Comparison of ENCODE assay signal across 8 cellular contexts in the genomic region with DNA sequence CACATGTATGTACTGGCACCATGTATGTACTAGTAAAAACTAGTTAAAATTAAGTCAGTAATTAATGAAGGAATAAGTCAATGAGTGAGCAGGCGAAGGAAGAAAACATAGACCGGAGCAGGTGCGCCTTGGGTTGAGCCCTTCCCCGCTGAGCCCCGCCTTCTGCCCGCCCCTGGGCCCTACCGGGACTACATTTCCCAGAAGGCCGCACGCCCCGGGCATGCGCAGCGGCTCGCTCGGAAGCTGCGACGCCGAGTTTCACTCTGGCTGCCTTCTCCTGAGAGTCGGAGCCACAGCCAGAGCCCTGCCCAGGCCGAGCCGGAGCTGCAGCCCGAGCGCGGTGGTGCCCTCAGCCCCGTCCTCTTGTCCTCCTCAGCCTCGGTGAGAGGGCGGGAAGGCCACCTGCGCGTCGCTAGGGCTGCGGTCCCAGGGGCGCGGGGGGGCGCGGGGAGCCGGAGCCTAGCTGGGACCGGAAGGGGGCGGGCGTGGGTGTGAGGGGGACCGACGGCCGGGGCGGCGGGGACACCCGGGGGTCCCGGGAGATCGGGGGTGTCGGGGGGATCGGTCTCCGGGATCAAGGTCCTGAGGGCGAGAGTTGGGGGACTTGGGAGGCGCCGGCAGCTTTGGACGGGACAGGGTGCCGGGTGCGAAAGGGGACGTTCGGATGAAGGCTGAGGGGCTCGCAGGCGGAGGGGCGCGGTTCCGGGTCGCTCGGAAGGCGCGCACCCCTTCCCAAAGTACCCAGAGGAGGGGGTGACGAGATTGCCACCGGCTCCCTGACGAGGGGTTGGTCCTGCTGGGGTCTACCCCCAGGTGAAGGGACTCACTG.
DNase-seq lines count a peak whose midpoint lies in the region; ATAC-seq, FAIRE-seq and TF ChIP-seq lines count a peak whose summit lies in the region.
"Not testable (repeated sequence)": the region's sequence is repeated elsewhere in the genome, so short reads cannot be mapped to it uniquely, and the experiment has no call there.

No MANE protein-coding gene starts in this region.

- not testable (repeated sequence) for H3K9me1 ChIP-seq in endothelial cell of umbilical vein (replicated peaks; ENCODE audit: control insufficient read depth, extremely low read depth, insufficient read depth, low read length)

- peak; percentile 85 for FAIRE-seq in endothelial cell of umbilical vein (lab: Jason Lieb, UNC)

- not testable (repeated sequence) for H3K27ac ChIP-seq in RWPE2 (ENCODE audit: poor library complexity, severe bottlenecking); endothelial cell of umbilical vein (ENCODE audit: insufficient read depth, low read depth, low read length); aorta (ENCODE audit: low read depth in 1 of 2, low read length in 2 of 2)

- H3K4me2 ChIP-seq in endothelial cell of umbilical vein (ENCODE audit: insufficient read depth, low read length): not testable (repeated sequence)

- H3K27ac Mint-ChIP-seq in naive B cell: not testable (repeated sequence)

- POLR2A ChIA-PET in endothelial cell of umbilical vein (lab: Charles Lee): not testable (repeated sequence)

- not testable (repeated sequence) for H3K79me2 ChIP-seq in endothelial cell of umbilical vein (ENCODE audit: control insufficient read depth, insufficient read depth, low read length)

- not testable (repeated sequence) for H3K9ac ChIP-seq in endothelial cell of umbilical vein (replicated peaks; ENCODE audit: extremely low read depth, insufficient read depth, low read length)

- not testable (repeated sequence) for TF ChIP-seq POLR2A in endothelial cell of umbilical vein (IDR thresholded peaks at IDR 0.05; ENCODE audit: low read depth, low read length)

- BruUV-seq in endothelial cell of umbilical vein (replicated peaks; lab: Mats Ljungman, UMichigan): not testable (repeated sequence)

- ATAC-seq in GM18520 (IDR thresholded peaks at IDR 0.05; ENCODE audit: unreplicated experiment) (peak; percentile 98), GM21360 (IDR thresholded peaks at IDR 0.05; ENCODE audit: unreplicated experiment) (peak; percentile 94), HG02759 (IDR thresholded peaks at IDR 0.05; ENCODE audit: unreplicated experiment) (peak; percentile 99), HG03175 (IDR thresholded peaks at IDR 0.05; ENCODE audit: unreplicated experiment) (peak; percentile 98), RWPE2 (ENCODE audit: low read depth) (peak; percentile 97), naive B cell (ENCODE audit: low read depth in 2 of 2) (peak; percentile 96 to 97), aorta (ENCODE audit: low FRiP score) (peak; percentile 94)

- TF ChIP-seq CTCF in RWPE2 (IDR thresholded peaks at IDR 0.05; ENCODE audit: poor library complexity, severe bottlenecking); endothelial cell of umbilical vein (IDR thresholded peaks at IDR 0.05; ENCODE audit: extremely low read depth in 1 of 2, insufficient read depth in 1 of 2, low read depth in 1 of 2, low read length in 2 of 2): not testable (repeated sequence)

- intact Hi-C loops in endothelial cell of umbilical vein (cut with micrococcal nuclease); aorta (cut with DNase I): not testable (repeated sequence)

- peak overlapping the region in 1 of 8 donors; percentile 53 for H3K4me3 Mint-ChIP-seq in naive B cell

- peaks cover 0 to 11% (median 0%) of the 10 kb centered on the region in 3 donors for H3K4me1 Mint-ChIP-seq in naive B cell

- H3K4me3 ChIP-seq in RWPE2 (ENCODE audit: severe bottlenecking); endothelial cell of umbilical vein (replicated peaks in 1 of 3; ENCODE audit: insufficient read depth in 1 of 3, low read depth in 1 of 3, low read length in 3 of 3); aorta (ENCODE audit: low read length in 2 of 2): not testable (repeated sequence)

- 0 to 1% methylated on average over 2 to 21 of the region's 69 CpGs for WGBS in aorta, 2 donors

- H3K36me3 ChIP-seq in RWPE2 (ENCODE audit: low read depth); endothelial cell of umbilical vein (ENCODE audit: control insufficient read depth in 2 of 2, extremely low read depth in 1 of 2, insufficient read depth in 2 of 2, low read length in 2 of 2); aorta (ENCODE audit: control insufficient read depth in 1 of 2, insufficient read depth in 2 of 2, low read length in 1 of 2): not testable (repeated sequence)

- H3K27me3 ChIP-seq in RWPE2 (ENCODE audit: insufficient read depth, poor library complexity, severe bottlenecking); endothelial cell of umbilical vein (ENCODE audit: control insufficient read depth in 2 of 2, insufficient read depth in 2 of 2, low read length in 2 of 2); aorta (ENCODE audit: control insufficient read depth in 1 of 2, insufficient read depth in 2 of 2, low read length in 1 of 2): not testable (repeated sequence)

- not testable (repeated sequence) for H4K20me1 ChIP-seq in endothelial cell of umbilical vein (replicated peaks; ENCODE audit: control insufficient read depth, extremely low read depth, insufficient read depth, low read length)

- H2AFZ ChIP-seq in endothelial cell of umbilical vein (ENCODE audit: low read depth, low read length): not testable (repeated sequence)

- H3K27me3 Mint-ChIP-seq in naive B cell: not testable (repeated sequence)

- not testable (repeated sequence) for H3K4me1 ChIP-seq in RWPE2 (ENCODE audit: insufficient read depth, poor library complexity, severe bottlenecking); endothelial cell of umbilical vein (ENCODE audit: control insufficient read depth, extremely low read depth, insufficient read depth, low read length); aorta (ENCODE audit: control insufficient read depth in 1 of 2, insufficient read depth in 2 of 2, low read length in 2 of 2)

- dilution Hi-C loops in endothelial cell of umbilical vein (cut with MboI; ENCODE audit: extremely low pct_ligation_motif_present, low sequenced_read_pairs): not testable (repeated sequence)

- not testable (repeated sequence) for H3K9me3 ChIP-seq in RWPE2 (ENCODE audit: severe bottlenecking); endothelial cell of umbilical vein (replicated peaks; ENCODE audit: control insufficient read depth, insufficient read depth, low read length); aorta (ENCODE audit: control insufficient read depth, low read length)

- DNase-seq in RWPE2 (ENCODE audit: low spot score); endothelial cell of umbilical vein (ENCODE audit: low read depth, low spot score); naive B cell; aorta: not testable (repeated sequence)

- H3K36me3 Mint-ChIP-seq in naive B cell: not testable (repeated sequence)

- CTCF ChIA-PET in endothelial cell of umbilical vein (lab: Charles Lee): not testable (repeated sequence)

- not testable (repeated sequence) for H3K9me3 Mint-ChIP-seq in naive B cell
